Comparison of ENCODE assay signal across 8 cellular contexts in the genomic region with DNA sequence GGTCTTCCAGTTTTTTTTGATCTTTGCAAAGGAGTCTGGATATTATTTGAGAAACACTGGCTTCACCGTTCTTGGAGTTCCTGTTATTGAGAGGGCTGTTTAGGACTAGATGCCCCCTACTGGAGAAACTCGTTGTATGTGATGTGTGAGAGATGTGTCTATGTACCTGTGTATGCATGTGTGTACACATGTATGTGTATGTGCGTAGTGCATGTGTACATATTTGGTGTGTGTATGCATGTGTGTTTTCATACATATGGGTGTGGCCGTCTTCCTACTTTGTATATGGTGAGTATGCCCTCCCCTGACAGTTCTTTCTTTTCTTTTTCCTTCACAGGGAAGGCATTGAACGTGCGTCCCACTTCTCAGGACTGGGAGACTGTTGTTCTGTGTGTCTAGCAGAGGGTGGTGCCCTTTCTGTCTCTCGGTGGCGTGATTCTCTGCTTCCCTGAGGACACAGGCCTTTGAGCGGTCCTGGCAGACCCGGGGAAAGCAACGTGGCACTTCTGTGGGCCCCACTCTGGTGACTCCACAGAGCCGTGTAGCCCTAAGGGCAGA. TPM values are rescaled to one million over a fixed set of nuclear protein-coding genes. Genes with fewer than 3 reads are reported as not detected.
A peak's percentile ranks its signal among the peaks of the same experiment; 100 is the strongest.
DNase-seq lines count a peak whose midpoint lies in the region; ATAC-seq and TF ChIP-seq lines count a peak whose summit lies in the region.

No MANE protein-coding gene starts in this region.

- CTCF ChIA-PET in CD4-positive, alpha-beta memory T cell (lab: Charles Lee; ENCODE audit: partially characterized antibody) = interaction anchor here (1.0 to 9.3 kb wide), 11 partner anchors 10 to 65 kb away, joined by 4 to 268 read pairs (median 9); a partner anchor contains a TSS
- CTCF ChIA-PET in SK-N-SH (lab: Yijun Ruan, JAX) = interaction anchor here (0.9 to 2.9 kb wide), 6 partner anchors 9 to 133 kb away, joined by 3 to 15 read pairs (median 4); a partner anchor contains a TSS

- POLR2A ChIA-PET in CD4-positive, alpha-beta memory T cell (lab: Charles Lee; ENCODE audit: partially characterized antibody) = interaction anchor here (1.1 to 1.6 kb wide), 2 partner anchors 29 to 30 kb away, joined by 4 to 6 read pairs; a partner anchor contains a TSS
- POLR2A ChIA-PET in SK-N-SH (lab: Yijun Ruan, JAX) = no interaction called here

- peak; percentile 59 for TF ChIP-seq RAD21 in SK-N-SH (IDR thresholded peaks at IDR 0.05; ENCODE audit: low read length)

- H2AFZ ChIP-seq in SK-N-SH (ENCODE audit: low read depth) = no peak overlapping the region; the same call in 1 of the 2 replicates

- TF ChIP-seq EP300 in SK-N-SH (IDR thresholded peaks at IDR 0.05; ENCODE audit: borderline replicate concordance in 1 of 2, low read depth in 1 of 2, low read length in 1 of 2) = no peak

- no peaks in the 10 kb centered on the region for H3K4me1 ChIP-seq in CD4-positive, alpha-beta memory T cell (ENCODE audit: insufficient read depth, low read length)
- H3K4me1 ChIP-seq in SK-N-SH (ENCODE audit: control insufficient read depth in 1 of 2, insufficient read depth in 2 of 2, low read depth in 1 of 2, low read length in 1 of 2) = peaks cover 0 to 8% of the 10 kb centered on the region in 2 experiments; a peak in 1 of 4 replicates

- no peak overlapping the region for H3K9ac ChIP-seq in SK-N-SH

- no peaks in the 10 kb centered on the region for H3K9me2 ChIP-seq in SK-N-SH

- ATAC-seq in GM18511 (IDR thresholded peaks at IDR 0.05; ENCODE audit: unreplicated experiment) (peak; percentile 67), GM19452 (IDR thresholded peaks at IDR 0.05; ENCODE audit: unreplicated experiment) (no peak)
- ATAC-seq in natural killer cell treated with Interleukin-12 subunit alpha and Interleukin-12 subunit beta and Interleukin-15 and Interleukin-18, amount 100 ng/mL, for 72 hours = peak; percentile 68 to 70

- H3K4me3 Mint-ChIP-seq in CD4-positive, alpha-beta memory T cell = no peak overlapping the region
- H3K4me3 Mint-ChIP-seq in natural killer cell treated with Interleukin-12 subunit alpha and Interleukin-12 subunit beta and Interleukin-15 and Interleukin-18, amount 100 ng/mL, for 72 hours = no peak overlapping the region

- no peak overlapping the region for H3K4me3 ChIP-seq in CD4-positive, alpha-beta memory T cell (ENCODE audit: low read length in 2 of 2)
- no peak overlapping the region; a peak in 1 of 4 replicates for H3K4me3 ChIP-seq in SK-N-SH (ENCODE audit: low read depth in 2 of 2, low read length in 1 of 2)
- no peak overlapping the region for H3K4me3 ChIP-seq in epithelial cell of proximal tubule (ENCODE audit: low read depth, low read length)

- H3F3A ChIP-seq in SK-N-SH (replicated peaks; ENCODE audit: insufficient read depth) = peaks cover 9% of the 10 kb centered on the region

- peaks cover 7 to 18% (median 9%) of the 10 kb centered on the region in 4 donors for H3K4me1 Mint-ChIP-seq in CD4-positive, alpha-beta memory T cell
- H3K4me1 Mint-ChIP-seq in natural killer cell treated with Interleukin-12 subunit alpha and Interleukin-12 subunit beta and Interleukin-15 and Interleukin-18, amount 100 ng/mL, for 72 hours (ENCODE audit: low read depth in 2 of 2) = peaks cover 0 to 9% of the 10 kb centered on the region in 2 donors

- peak; percentile 64 for TF ChIP-seq CTCF in LNCAP (IDR thresholded peaks at IDR 0.05)
- peak; percentile 71 for TF ChIP-seq CTCF in SK-N-SH (IDR thresholded peaks at IDR 0.05)
- TF ChIP-seq CTCF in epithelial cell of proximal tubule (conservative IDR thresholded peaks at IDR 0.05; ENCODE audit: low read depth, low read length) = peak; percentile 74

- no peaks in the 10 kb centered on the region for H3K9me3 ChIP-seq in CD4-positive, alpha-beta memory T cell (ENCODE audit: control insufficient read depth in 1 of 2, low read length in 2 of 2)
- H3K9me3 ChIP-seq in SK-N-SH = no peaks in the 10 kb centered on the region

- H3K27ac ChIP-seq in CD4-positive, alpha-beta memory T cell (ENCODE audit: low read depth, low read length) = no peak overlapping the region
- H3K27ac ChIP-seq in SK-N-SH (ENCODE audit: low read depth in 2 of 2, low read length in 1 of 2) = no peak overlapping the region

- H3K4me2 ChIP-seq in SK-N-SH = no peak overlapping the region

- H3K9me3 Mint-ChIP-seq in CD4-positive, alpha-beta memory T cell = no peaks in the 10 kb centered on the region
- no peaks in the 10 kb centered on the region for H3K9me3 Mint-ChIP-seq in natural killer cell treated with Interleukin-12 subunit alpha and Interleukin-12 subunit beta and Interleukin-15 and Interleukin-18, amount 100 ng/mL, for 72 hours

- no peaks in the 10 kb centered on the region for H3K27me3 ChIP-seq in CD4-positive, alpha-beta memory T cell (ENCODE audit: insufficient read depth, low read length)
- no peaks in the 10 kb centered on the region for H3K27me3 ChIP-seq in SK-N-SH (ENCODE audit: insufficient read depth)

- H3K36me3 ChIP-seq in CD4-positive, alpha-beta memory T cell (ENCODE audit: insufficient read depth, low read length) = no peaks in the 10 kb centered on the region
- no peaks in the 10 kb centered on the region for H3K36me3 ChIP-seq in SK-N-SH (replicated peaks in 1 of 2; ENCODE audit: control insufficient read depth in 1 of 2, insufficient read depth in 2 of 2, low read length in 1 of 2)

- no peaks in the 10 kb centered on the region for H3K36me3 Mint-ChIP-seq in CD4-positive, alpha-beta memory T cell
- no peaks in the 10 kb centered on the region for H3K36me3 Mint-ChIP-seq in natural killer cell treated with Interleukin-12 subunit alpha and Interleukin-12 subunit beta and Interleukin-15 and Interleukin-18, amount 100 ng/mL, for 72 hours

- 50% methylated on average over 12 of the region's 12 CpGs for WGBS in SK-N-SH (ENCODE audit: low lambda C conversion rate)

- intact Hi-C loops in CD4-positive, alpha-beta memory T cell (cut with micrococcal nuclease) = loop anchor here (1.0 to 10.0 kb wide), 3 partner anchors 30 to 127 kb away; a partner anchor contains a TSS

- H4K20me1 ChIP-seq in SK-N-SH (ENCODE audit: insufficient read depth) = no peaks in the 10 kb centered on the region

- H3K27me3 Mint-ChIP-seq in CD4-positive, alpha-beta memory T cell = peaks cover 0 to 3% of the 10 kb centered on the region in 2 donors
- no peaks in the 10 kb centered on the region for H3K27me3 Mint-ChIP-seq in natural killer cell treated with Interleukin-12 subunit alpha and Interleukin-12 subunit beta and Interleukin-15 and Interleukin-18, amount 100 ng/mL, for 72 hours

- peak overlapping the region in 3 of 7 donors; percentile 3 to 79 (median 38) for H3K27ac Mint-ChIP-seq in CD4-positive, alpha-beta memory T cell
- H3K27ac Mint-ChIP-seq in natural killer cell treated with Interleukin-12 subunit alpha and Interleukin-12 subunit beta and Interleukin-15 and Interleukin-18, amount 100 ng/mL, for 72 hours = peak overlapping the region in 1 of 2 donors; percentile 56

- peak; percentile 64 to 71 (median 66) for DNase-seq in CD4-positive, alpha-beta memory T cell
- DNase-seq in SK-N-SH (peak; percentile 77), epithelial cell of proximal tubule (ENCODE audit: low read depth) (no peak), cortex of kidney (lab: John Stamatoyannopoulos, UW) (no peak)
- no peak for DNase-seq in natural killer cell treated with Interleukin-12 subunit alpha and Interleukin-12 subunit beta and Interleukin-15 and Interleukin-18, amount 100 ng/mL, for 72 hours (ENCODE audit: low spot score)

- H3K79me2 ChIP-seq in SK-N-SH (ENCODE audit: insufficient read depth) = no peaks in the 10 kb centered on the region

TF ChIP-seq in SK-N-SH, 30 proteins besides CTCF, POLR2A, EP300 and RAD21 (continues in another document):
- TF ChIP-seq, protein P1, sequence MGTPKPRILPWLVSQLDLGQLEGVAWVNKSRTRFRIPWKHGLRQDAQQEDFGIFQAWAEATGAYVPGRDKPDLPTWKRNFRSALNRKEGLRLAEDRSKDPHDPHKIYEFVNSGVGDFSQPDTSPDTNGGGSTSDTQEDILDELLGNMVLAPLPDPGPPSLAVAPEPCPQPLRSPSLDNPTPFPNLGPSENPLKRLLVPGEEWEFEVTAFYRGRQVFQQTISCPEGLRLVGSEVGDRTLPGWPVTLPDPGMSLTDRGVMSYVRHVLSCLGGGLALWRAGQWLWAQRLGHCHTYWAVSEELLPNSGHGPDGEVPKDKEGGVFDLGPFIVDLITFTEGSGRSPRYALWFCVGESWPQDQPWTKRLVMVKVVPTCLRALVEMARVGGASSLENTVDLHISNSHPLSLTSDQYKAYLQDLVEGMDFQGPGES (IDR thresholded peaks at IDR 0.05; ENCODE audit: low read depth, low read length) = no peak
- TF ChIP-seq JUND (IDR thresholded peaks at IDR 0.05) = no peak

RNA-seq across cellular contexts. Expression of a gene that starts 3.0 kb away (rescaled TPM):
- total RNA-seq in CD4-positive, alpha-beta memory T cell = not detected
- polyA plus RNA-seq in CD4-positive, alpha-beta memory T cell = not detected
- polyA plus RNA-seq in SK-N-SH (2012; rRNA removed) = not detected in 2 replicates
- not detected in 2 replicates for polyA plus RNA-seq in SK-N-SH (2012; cell fraction: cytosol; rRNA removed)
- not detected in 2 replicates for polyA plus RNA-seq in SK-N-SH (2012; cell fraction: nucleus; rRNA removed)
- not detected in 2 replicates for total RNA-seq in epithelial cell of proximal tubule
- total RNA-seq in natural killer cell treated with Interleukin-12 subunit alpha and Interleukin-12 subunit beta and Interleukin-15 and Interleukin-18, amount 100 ng/mL, for 72 hours = not detected

RNA-seq across cellular contexts. Expression of a gene that starts 11.5 kb away (rescaled TPM):
- under 1 TPM; 0.83 to 0.96 TPM for total RNA-seq in CD4-positive, alpha-beta memory T cell
- under 1 TPM; 0.76 to 0.82 TPM for polyA plus RNA-seq in CD4-positive, alpha-beta memory T cell
- polyA plus RNA-seq in SK-N-SH (2012; rRNA removed) = 0.05 and 0.19 TPM in 2 replicates
- 0.04 and 0.05 TPM in 2 replicates for polyA plus RNA-seq in SK-N-SH (2012; cell fraction: cytosol; rRNA removed)
- polyA plus RNA-seq in SK-N-SH (2012; cell fraction: nucleus; rRNA removed) = 0.12 and 0.36 TPM in 2 replicates
- 0.14 and 1.3 TPM in 2 replicates for total RNA-seq in epithelial cell of proximal tubule
- 1 to 10 TPM; 1.4 to 1.8 TPM for total RNA-seq in natural killer cell treated with Interleukin-12 subunit alpha and Interleukin-12 subunit beta and Interleukin-15 and Interleukin-18, amount 100 ng/mL, for 72 hours

RNA-seq across cellular contexts. Expression of a gene that starts 23.4 kb away (rescaled TPM):
- not detected for total RNA-seq in CD4-positive, alpha-beta memory T cell
- not detected for polyA plus RNA-seq in CD4-positive, alpha-beta memory T cell
- not detected in 2 replicates for polyA plus RNA-seq in SK-N-SH (2012; rRNA removed)
- not detected in 2 replicates for polyA plus RNA-seq in SK-N-SH (2012; cell fraction: cytosol; rRNA removed)
- polyA plus RNA-seq in SK-N-SH (2012; cell fraction: nucleus; rRNA removed) = not detected in 2 replicates
- total RNA-seq in epithelial cell of proximal tubule = not detected in 2 replicates
- not detected for total RNA-seq in natural killer cell treated with Interleukin-12 subunit alpha and Interleukin-12 subunit beta and Interleukin-15 and Interleukin-18, amount 100 ng/mL, for 72 hours

RNA-seq across cellular contexts. Expression of a gene that starts 29.9 kb away (rescaled TPM):
- total RNA-seq in CD4-positive, alpha-beta memory T cell = 10 to 100 TPM; 80.5 to 84.6 TPM
- polyA plus RNA-seq in CD4-positive, alpha-beta memory T cell = 10 to 100 TPM; 40.3 to 65.0 TPM
- 0.10 and 0.23 TPM in 2 replicates for polyA plus RNA-seq in SK-N-SH (2012; rRNA removed)
- 0.05 and 0.12 TPM in 2 replicates for polyA plus RNA-seq in SK-N-SH (2012; cell fraction: cytosol; rRNA removed)
- polyA plus RNA-seq in SK-N-SH (2012; cell fraction: nucleus; rRNA removed) = 0.04 and 0.05 TPM in 2 replicates
- 4.6 and 4.7 TPM in 2 replicates for total RNA-seq in epithelial cell of proximal tubule
- 10 to 100 TPM; 11.2 to 12.7 TPM for total RNA-seq in natural killer cell treated with Interleukin-12 subunit alpha and Interleukin-12 subunit beta and Interleukin-15 and Interleukin-18, amount 100 ng/mL, for 72 hours

Comparison
In these comparisons a context has a peak if more than half of its experiments do, and no peak if none do; other contexts are left out.
1. DNase-seq: peak in CD4-positive, alpha-beta memory T cell (5 of 5) and SK-N-SH (single experiment); none in epithelial cell of proximal tubule (single experiment), natural killer cell treated with Interleukin-12 subunit alpha and Interleukin-12 subunit beta and Interleukin-15 and Interleukin-18, amount 100 ng/mL, for 72 hours (single experiment) and cortex of kidney (single experiment).
2. Peak in every context shown above with its lines, with median percentiles within 50 percentile points of each other: CTCF ChIP-seq.